In genomic region chr6:148612043-148612442, GRCh38 we compare ENCODE assay signal across 7 cellular contexts.
"Had no signal": no experiment of that assay in that cellular context is flagged by ENCODE, and none has a peak within 500 bp of the region (broad histone marks: within the 10 kb centered on the region; RNA-seq: fewer than 3 reads in every experiment).

No MANE protein-coding gene starts in this region.

- H3K9me3 ChIP-seq: left lung had no signal

- H3K4me3 ChIP-seq: left lung had no signal

- FAIRE-seq: small intestine had no signal

- H3K27ac ChIP-seq: left lung had no signal

- DNase-seq: activated CD4-positive, alpha-beta T cell treated with anti-CD3 and anti-CD28 coated beads for 48 hours; activated naive CD4-positive, alpha-beta T cell treated with anti-CD3 and anti-CD28 coated beads for 36 hours; dermis blood vessel endothelial cell; erythroblast; left lung; mesendoderm; small intestine had no signal

- H3K36me3 ChIP-seq: left lung had no signal

- H3K27me3 ChIP-seq: left lung had no signal
